Comparison of ENCODE assay signal across 24 cellular contexts in genomic region chr14:104105071-104105821, GRCh38. TPM values are rescaled to one million over a fixed set of nuclear protein-coding genes. Genes with fewer than 3 reads are reported as not detected.
A peak's percentile ranks its signal among the peaks of the same experiment; 100 is the strongest.
DNase-seq lines count a peak whose midpoint lies in the region; TF ChIP-seq lines count a peak whose summit lies in the region.
"Had no signal": no experiment of that assay in that cellular context is flagged by ENCODE, and none has a peak within 500 bp of the region (broad histone marks: within the 10 kb centered on the region; RNA-seq: fewer than 3 reads in every experiment).

No MANE protein-coding gene starts in this region.

- H3K4ac ChIP-seq in neuronal stem cell (ENCODE audit: low read length), result no peak overlapping the region

- no peak overlapping the region for H3K4me3 ChIP-seq in neuronal stem cell (ENCODE audit: low read length in 2 of 2)
- H3K4me3 ChIP-seq in vagina, result no peak overlapping the region
- H3K4me3 ChIP-seq in OCI-LY7 (ENCODE audit: low read depth, low read length, poor library complexity, severe bottlenecking), result no peak overlapping the region
- H3K4me3 ChIP-seq: gastrocnemius medialis had no signal

- H3K36me3 ChIP-seq in neuronal stem cell (replicated peaks in 1 of 2; ENCODE audit: control insufficient read depth in 2 of 2, insufficient read depth in 2 of 2, low read length in 2 of 2) (no peaks in the 10 kb centered on the region), vagina (no peaks in the 10 kb centered on the region), OCI-LY7 (ENCODE audit: insufficient read depth, low read length) (no peaks in the 10 kb centered on the region)
- H3K36me3 ChIP-seq: gastrocnemius medialis had no signal

- H2AK5ac ChIP-seq in neuronal stem cell (ENCODE audit: low read depth, low read length), result peak overlapping the region; percentile 72

- no peak for TF ChIP-seq POLR2A in vagina (IDR thresholded peaks at IDR 0.05)

- DNase-seq in stimulated activated CD4-positive, alpha-beta T cell treated with anti-CD3 and anti-CD28 coated beads, Interleukin-1b, Interleukin-23, amount 100 ng/mL, for 48 hours, result peak; percentile 1
- DNase-seq in stimulated activated CD4-positive, alpha-beta T cell treated with anti-CD3 and anti-CD28 coated beads, Interleukin-4, amount 100 ng/mL, for 1 hour, result no peak
- peak; percentile 59 for DNase-seq in cardiac septum (ENCODE audit: low spot score)
- DNase-seq in neuronal stem cell (ENCODE audit: low spot score), result no peak
- DNase-seq in vagina (ENCODE audit: extremely low spot score in 2 of 2), result no peak
- no peak for DNase-seq in MV-4-11 (lab: John Stamatoyannopoulos, UW)
- DNase-seq in 8988T, result no peak
- no peak for DNase-seq in OCI-LY7 (ENCODE audit: low spot score)
- DNase-seq: amygdala, caudate nucleus, gastrocnemius medialis, HFFc6, kidney glomerular epithelial cell, NCI-H2171 treated with DMSO at 0.1 percent for 48 hours, NCI-H526, retina, SHP77 treated with DMSO at 0.1 percent for 48 hours, T-cell had no signal

- peak overlapping the region; percentile 96 for H3K18ac ChIP-seq in neuronal stem cell (ENCODE audit: low read length)

- no peaks in the 10 kb centered on the region for H3K79me2 ChIP-seq in OCI-LY7 (ENCODE audit: insufficient read depth, low read depth, low read length)

- peak overlapping the region; percentile 72 for H2BK15ac ChIP-seq in neuronal stem cell (ENCODE audit: low read length)

- H3K9me3 ChIP-seq in neuronal stem cell (replicated peaks in 1 of 2; ENCODE audit: control insufficient read depth in 2 of 2, insufficient read depth in 1 of 2, low read depth in 1 of 2, low read length in 2 of 2), result no peaks in the 10 kb centered on the region
- H3K9me3 ChIP-seq in vagina, result no peaks in the 10 kb centered on the region
- no peaks in the 10 kb centered on the region for H3K9me3 ChIP-seq in OCI-LY7 (ENCODE audit: low read length)
- H3K9me3 ChIP-seq: gastrocnemius medialis had no signal

- H3K4me1 ChIP-seq in neuronal stem cell (ENCODE audit: control insufficient read depth in 2 of 2, insufficient read depth in 1 of 2, low read depth in 1 of 2, low read length in 2 of 2) (peaks cover 15 to 25% of the 10 kb centered on the region in 2 donors), vagina (peaks cover 11% of the 10 kb centered on the region), OCI-LY7 (ENCODE audit: insufficient read depth, low read length, poor library complexity, severe bottlenecking) (no peaks in the 10 kb centered on the region)
- H3K4me1 ChIP-seq: gastrocnemius medialis had no signal

- CTCF ChIA-PET in OCI-LY7 (lab: Charles Lee; ENCODE audit: unreplicated experiment), result no interaction called here

- H3K14ac ChIP-seq in neuronal stem cell (ENCODE audit: low read length), result no peak overlapping the region

- TF ChIP-seq CTCF in vagina (IDR thresholded peaks at IDR 0.05), result no peak
- no peak for TF ChIP-seq CTCF in OCI-LY7 (conservative IDR thresholded peaks at IDR 0.05; ENCODE audit: low read length)

- H3K27ac ChIP-seq in neuronal stem cell (replicated peaks; ENCODE audit: low read length), result no peak overlapping the region
- H3K27ac ChIP-seq in vagina, result peak overlapping the region; percentile 27
- no peak overlapping the region for H3K27ac ChIP-seq in OCI-LY7 (ENCODE audit: low read depth, low read length, poor library complexity, severe bottlenecking)
- H3K27ac ChIP-seq: gastrocnemius medialis, HL-60 had no signal

- H3K27me3 ChIP-seq in neuronal stem cell (ENCODE audit: control insufficient read depth in 3 of 3, insufficient read depth in 3 of 3, low read depth in 1 of 3, low read length in 3 of 3), result peaks cover 0 to 41% (median 0%) of the 10 kb centered on the region in 3 experiments
- no peaks in the 10 kb centered on the region for H3K27me3 ChIP-seq in vagina
- H3K27me3 ChIP-seq: gastrocnemius medialis had no signal

- WGBS in neuronal stem cell (ENCODE audit: extremely low coverage in 2 of 2, insufficient read length in 2 of 2, insufficient replicate concordance in 1 of 2), 2 donors, result no CpG with 5 or more reads among the region's 27 CpGs

- H2BK5ac ChIP-seq in neuronal stem cell (ENCODE audit: low read length), result no peak overlapping the region

- peak overlapping the region; percentile 64 for H4K91ac ChIP-seq in neuronal stem cell (ENCODE audit: low read depth, low read length, poor library complexity)

- no peak overlapping the region for H3K9ac ChIP-seq in neuronal stem cell (ENCODE audit: low read depth, low read length, poor library complexity)

- no peak overlapping the region for H3K4me2 ChIP-seq in neuronal stem cell (ENCODE audit: insufficient read depth, low read length, poor library complexity, severe bottlenecking)
- H3K4me2 ChIP-seq in OCI-LY7 (ENCODE audit: low read length), result no peak overlapping the region

- BruUV-seq in OCI-LY7 (replicated peaks; lab: Mats Ljungman, UMichigan), result no TSS peak

- H2BK12ac ChIP-seq in neuronal stem cell (ENCODE audit: low read length), result peak overlapping the region; percentile 46

- intact Hi-C loops in cardiac septum (cut with DNase I), result no loop called here
- intact Hi-C loops in vagina (cut with DNase I), result no loop called here
- intact Hi-C loops in OCI-LY7 (cut with micrococcal nuclease; ENCODE audit: unreplicated experiment), result no loop called here

- POLR2A ChIA-PET in OCI-LY7 (lab: Charles Lee), result no interaction called here

- no peaks in the 10 kb centered on the region for H4K20me1 ChIP-seq in OCI-LY7 (ENCODE audit: insufficient read depth, low read length)

- H2AFZ ChIP-seq in neuronal stem cell (ENCODE audit: low read length) (no peak overlapping the region), OCI-LY7 (ENCODE audit: low read length) (no peak overlapping the region)

- H2BK120ac ChIP-seq in neuronal stem cell (ENCODE audit: low read depth, low read length), result no peak overlapping the region

- H3K23ac ChIP-seq in neuronal stem cell (ENCODE audit: low read depth, low read length, poor library complexity), result no peak overlapping the region

- no peaks in the 10 kb centered on the region for H3K9me2 ChIP-seq in OCI-LY7 (ENCODE audit: insufficient read depth, low read length)

- H3K79me1 ChIP-seq in neuronal stem cell (ENCODE audit: low read depth, low read length), result peaks cover 2% of the 10 kb centered on the region

- H4K8ac ChIP-seq in neuronal stem cell (ENCODE audit: low read depth, low read length), result peak overlapping the region; percentile 45

RNA-seq across cellular contexts. Expression of gene ASPG, which starts 19.7 kb away (rescaled TPM):
- total RNA-seq in cardiac septum (4.4 TPM), vagina (3.7 TPM), OCI-LY7 (2022) (not detected in 2 replicates)
- polyA plus RNA-seq in neuronal stem cell (2013, experiment 1 of 2), result 0.10 TPM
- polyA plus RNA-seq in neuronal stem cell (2013, experiment 2 of 2), result 0.12 TPM
- not detected in 2 replicates for total RNA-seq in OCI-LY7 (2014; rRNA removed; shearing (Covaris generic))
- total RNA-seq: CD4-positive, alpha-beta T cell; epithelial cell of proximal tubule; G401; HFFc6; M059J had no signal
- polyA plus RNA-seq: AG04450 had no signal

RNA-seq across cellular contexts. Expression of gene KIF26A, which starts 33.1 kb away (rescaled TPM):
- total RNA-seq in cardiac septum (6.8 TPM), vagina (2.7 TPM), OCI-LY7 (2022) (not detected in 2 replicates)
- polyA plus RNA-seq in neuronal stem cell (2013, experiment 1 of 2), result 14.6 TPM
- 14.0 TPM for polyA plus RNA-seq in neuronal stem cell (2013, experiment 2 of 2)
- total RNA-seq in OCI-LY7 (2014; rRNA removed; shearing (Covaris generic)), result not detected in 2 replicates
- total RNA-seq: M059J had no signal
- polyA plus RNA-seq: AG04450 had no signal

Comparison
In these comparisons a context has a peak if more than half of its experiments do, and no peak if none do; other contexts are left out.
1. DNase-seq: peak in stimulated activated CD4-positive, alpha-beta T cell treated with anti-CD3 and anti-CD28 coated beads, Interleukin-1b, Interleukin-23, amount 100 ng/mL, for 48 hours (single experiment) and cardiac septum (single experiment); none in stimulated activated CD4-positive, alpha-beta T cell treated with anti-CD3 and anti-CD28 coated beads, Interleukin-4, amount 100 ng/mL, for 1 hour (single experiment), neuronal stem cell (single experiment), vagina (0 of 2), MV-4-11 (single experiment), 8988T (single experiment) and OCI-LY7 (single experiment).